Comparison of ENCODE assay signal across 1 cellular context in the genomic region with DNA sequence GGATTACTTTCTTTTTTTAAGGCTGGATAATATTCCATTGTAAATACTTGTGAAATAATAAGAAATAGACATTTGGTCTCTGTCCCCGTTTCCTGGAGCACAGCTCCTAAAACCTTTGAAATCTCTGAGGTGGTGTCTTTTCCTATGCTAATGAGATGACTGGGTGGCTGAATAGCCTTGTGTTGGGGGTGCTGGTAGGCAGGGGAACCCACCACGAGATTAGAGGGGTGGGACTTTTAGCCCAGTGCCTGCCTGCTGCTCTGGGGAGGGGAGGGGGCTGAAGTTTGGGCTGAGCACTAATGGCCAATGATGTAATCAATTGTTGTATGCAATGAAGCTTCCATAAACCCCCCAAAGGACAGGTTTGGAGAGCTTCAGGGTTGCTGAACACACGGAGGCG.
TF ChIP-seq lines count a peak whose summit lies in the region.

No MANE protein-coding gene starts in this region.

TF ChIP-seq in GM23338, 12 proteins besides CTCF, POLR2A, EP300 and RAD21 (continued from another document):
- TF ChIP-seq ZNF462 (CRISPR knock-in tag; IDR thresholded peaks at IDR 0.05) = no peak
- no peak for TF ChIP-seq EZH2 (IDR thresholded peaks at IDR 0.05; ENCODE audit: low read depth, unreplicated experiment)
- TF ChIP-seq STAT1 (IDR thresholded peaks at IDR 0.05; ENCODE audit: unreplicated experiment) = no peak
- TF ChIP-seq JUNB (IDR thresholded peaks at IDR 0.05; ENCODE audit: unreplicated experiment) = no peak
- no peak for TF ChIP-seq ETS1 (IDR thresholded peaks at IDR 0.05)
- TF ChIP-seq ZNF114 (CRISPR knock-in tag; IDR thresholded peaks at IDR 0.05) = no peak
